Comparison of ENCODE assay signal across 27 cellular contexts in the genomic region with DNA sequence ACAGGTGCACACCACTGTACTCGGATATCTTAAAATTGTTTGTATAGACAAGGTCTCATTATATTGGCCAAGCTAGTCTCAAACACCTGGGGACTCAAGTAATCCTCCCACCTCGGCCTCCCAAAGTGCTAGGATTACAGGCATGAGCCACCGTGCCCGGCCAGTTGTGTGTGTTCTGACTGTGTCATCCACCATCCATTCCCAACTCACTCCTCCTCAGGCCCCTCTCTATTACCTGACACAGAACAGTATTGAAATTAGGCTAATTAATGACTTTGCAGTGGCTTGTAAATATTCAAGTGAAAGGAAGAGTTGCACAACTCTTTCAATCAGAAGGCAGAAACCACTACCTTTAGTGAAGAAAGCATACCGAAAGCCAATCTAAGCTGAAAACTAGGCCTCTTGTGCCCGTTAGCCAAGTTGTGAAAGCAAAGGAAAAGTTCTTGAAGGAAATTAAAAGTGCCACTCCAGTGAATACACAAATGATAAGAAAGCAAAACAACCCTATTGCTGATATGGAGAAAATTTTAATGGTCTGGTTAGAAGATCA. TPM values are rescaled to one million over a fixed set of nuclear protein-coding genes. Genes with fewer than 3 reads are reported as not detected.
DNase-seq lines count a peak whose midpoint lies in the region; TF ChIP-seq lines count a peak whose summit lies in the region.
"Had no signal": no experiment of that assay in that cellular context is flagged by ENCODE, and none has a peak within 500 bp of the region (broad histone marks: within the 10 kb centered on the region; RNA-seq: fewer than 3 reads in every experiment).

No MANE protein-coding gene starts in this region.

- no peak overlapping the region for H3K27ac ChIP-seq in CD8-positive, alpha-beta memory T cell (ENCODE audit: low read depth, low read length)
- H3K27ac ChIP-seq: foreskin keratinocyte, PC-9, prostate gland, sigmoid colon, suprapubic skin had no signal

- no peaks in the 10 kb centered on the region for H3K27me3 ChIP-seq in CD8-positive, alpha-beta memory T cell (ENCODE audit: insufficient read depth, low read length, poor library complexity, severe bottlenecking)
- H3K27me3 ChIP-seq: foreskin keratinocyte, sigmoid colon, suprapubic skin had no signal

- no peaks in the 10 kb centered on the region for H3K9me3 ChIP-seq in CD8-positive, alpha-beta memory T cell (ENCODE audit: low read length)
- H3K9me3 ChIP-seq: prostate gland, sigmoid colon, suprapubic skin had no signal

- peak overlapping the region; percentile 15 for H3K27ac Mint-ChIP-seq in activated CD4-positive, alpha-beta T cell treated with anti-CD3 and anti-CD28 coated beads, Interleukin-2, amount 10 ng/mL, durations not matched to agents 24 days and 14 days
- peak overlapping the region in 6 of 8 donors; percentile 2 to 60 (median 36) for H3K27ac Mint-ChIP-seq in CD8-positive, alpha-beta memory T cell
- peak overlapping the region; percentile 21 for H3K27ac Mint-ChIP-seq in activated T-helper 2 cell treated with anti-CD3 and anti-CD28 coated beads, Interferon-gamma antibody, Interleukin-2, Interleukin-4, amounts not matched to agents 10 μg/mL and 5 μg/mL and 100 μg/mL, durations not matched to agents 14 hours and 24 hours and 36 hours
- H3K27ac Mint-ChIP-seq in progenitor cell of endocrine pancreas: peak overlapping the region; percentile 60
- H3K27ac Mint-ChIP-seq: activated naive CD8-positive, alpha-beta T cell treated with anti-CD3 and anti-CD28 coated beads, Interleukin-2, amount 10 ng/mL, durations not matched to agents 7 days and 5 days; memory B cell; stimulated activated memory B cell treated with anti-CD40 and anti-IgM and Interleukin-4, amounts not matched to agents 10 μg/mL and 1 μg/mL and 100 μg/mL, for 72 hours had no signal

- H3K36me3 ChIP-seq in CD8-positive, alpha-beta memory T cell (ENCODE audit: insufficient read depth, low read length): peaks cover 9% of the 10 kb centered on the region
- H3K36me3 ChIP-seq: prostate gland had no signal

- peaks cover 8% of the 10 kb centered on the region for H3K4me1 Mint-ChIP-seq in activated CD4-positive, alpha-beta T cell treated with anti-CD3 and anti-CD28 coated beads, Interleukin-2, amount 10 ng/mL, durations not matched to agents 24 days and 14 days
- peaks cover 12 to 30% (median 23%) of the 10 kb centered on the region in 3 donors for H3K4me1 Mint-ChIP-seq in CD8-positive, alpha-beta memory T cell
- peaks cover 19% of the 10 kb centered on the region for H3K4me1 Mint-ChIP-seq in activated T-helper 2 cell treated with anti-CD3 and anti-CD28 coated beads, Interferon-gamma antibody, Interleukin-2, Interleukin-4, amounts not matched to agents 10 μg/mL and 5 μg/mL and 100 μg/mL, durations not matched to agents 14 hours and 24 hours and 36 hours (ENCODE audit: low read depth)
- peaks cover 5% of the 10 kb centered on the region for H3K4me1 Mint-ChIP-seq in progenitor cell of endocrine pancreas (ENCODE audit: low read depth)
- H3K4me1 Mint-ChIP-seq: stimulated activated memory B cell treated with anti-CD40 and anti-IgM and Interleukin-4, amounts not matched to agents 10 μg/mL and 1 μg/mL and 100 μg/mL, for 72 hours had no signal

- CTCF ChIA-PET in CD8-positive, alpha-beta memory T cell (lab: Charles Lee): no interaction called here

- TF ChIP-seq CTCF in progenitor cell of endocrine pancreas (IDR thresholded peaks at IDR 0.05; ENCODE audit: unreplicated experiment): no peak

- H3K4me3 ChIP-seq in CD8-positive, alpha-beta memory T cell (ENCODE audit: low read length): no peak overlapping the region
- H3K4me3 ChIP-seq: PC-9, prostate gland, sigmoid colon, suprapubic skin had no signal

- no peak overlapping the region for H3K4me3 Mint-ChIP-seq in activated CD4-positive, alpha-beta T cell treated with anti-CD3 and anti-CD28 coated beads, Interleukin-2, amount 10 ng/mL, durations not matched to agents 24 days and 14 days
- H3K4me3 Mint-ChIP-seq in CD8-positive, alpha-beta memory T cell: peak overlapping the region in 2 of 7 donors; percentile 29 to 37
- H3K4me3 Mint-ChIP-seq in activated T-helper 2 cell treated with anti-CD3 and anti-CD28 coated beads, Interferon-gamma antibody, Interleukin-2, Interleukin-4, amounts not matched to agents 10 μg/mL and 5 μg/mL and 100 μg/mL, durations not matched to agents 14 hours and 24 hours and 36 hours (ENCODE audit: low read depth): no peak overlapping the region
- no peak overlapping the region for H3K4me3 Mint-ChIP-seq in progenitor cell of endocrine pancreas (ENCODE audit: low read depth)
- H3K4me3 Mint-ChIP-seq: activated naive CD8-positive, alpha-beta T cell treated with anti-CD3 and anti-CD28 coated beads, Interleukin-2, amount 10 ng/mL, durations not matched to agents 7 days and 5 days; memory B cell; stimulated activated memory B cell treated with anti-CD40 and anti-IgM and Interleukin-4, amounts not matched to agents 10 μg/mL and 1 μg/mL and 100 μg/mL, for 72 hours had no signal

- no peaks in the 10 kb centered on the region for H3K9me3 Mint-ChIP-seq in activated CD4-positive, alpha-beta T cell treated with anti-CD3 and anti-CD28 coated beads, Interleukin-2, amount 10 ng/mL, durations not matched to agents 24 days and 14 days
- no peaks in the 10 kb centered on the region for H3K9me3 Mint-ChIP-seq in CD8-positive, alpha-beta memory T cell
- H3K9me3 Mint-ChIP-seq in activated T-helper 2 cell treated with anti-CD3 and anti-CD28 coated beads, Interferon-gamma antibody, Interleukin-2, Interleukin-4, amounts not matched to agents 10 μg/mL and 5 μg/mL and 100 μg/mL, durations not matched to agents 14 hours and 24 hours and 36 hours: no peaks in the 10 kb centered on the region
- H3K9me3 Mint-ChIP-seq in progenitor cell of endocrine pancreas (ENCODE audit: low read depth): no peaks in the 10 kb centered on the region
- H3K9me3 Mint-ChIP-seq: activated naive CD8-positive, alpha-beta T cell treated with anti-CD3 and anti-CD28 coated beads, Interleukin-2, amount 10 ng/mL, durations not matched to agents 7 days and 5 days; memory B cell; stimulated activated memory B cell treated with anti-CD40 and anti-IgM and Interleukin-4, amounts not matched to agents 10 μg/mL and 1 μg/mL and 100 μg/mL, for 72 hours had no signal

- DNase-seq in activated CD4-positive, alpha-beta T cell treated with anti-CD3 and anti-CD28 coated beads, Interleukin-2, amount 10 ng/mL, durations not matched to agents 24 days and 14 days: no peak
- DNase-seq in activated CD4-positive, alpha-beta T cell treated with anti-CD3 and anti-CD28 coated beads, Interleukin-2, amount 50 U/mL, for 4 hours: no peak
- no peak for DNase-seq in CD8-positive, alpha-beta memory T cell
- no peak for DNase-seq in activated T-helper 2 cell treated with anti-CD3 and anti-CD28 coated beads, Interferon-gamma antibody, Interleukin-2, Interleukin-4, amounts not matched to agents 10 μg/mL and 5 μg/mL and 100 μg/mL, durations not matched to agents 14 hours and 24 hours and 36 hours (ENCODE audit: low spot score)
- DNase-seq in progenitor cell of endocrine pancreas (ENCODE audit: low spot score, unreplicated experiment) (no peak), OCI-M2 (lab: John Stamatoyannopoulos, UW; ENCODE audit: unreplicated experiment) (no peak), NCI-H1930 (lab: John Stamatoyannopoulos, UW) (no peak), mucosa of gallbladder (ENCODE audit: low spot score) (no peak)
- DNase-seq: activated naive CD8-positive, alpha-beta T cell treated with anti-CD3 and anti-CD28 coated beads, Interleukin-2, amount 10 ng/mL, durations not matched to agents 7 days and 5 days; caudate nucleus; DMS 273 treated with DMSO at 0.1 percent for 48 hours; foreskin keratinocyte; GOT3; IMR-90; left cardiac atrium; NCI-H1048; NCI-H187 treated with DMSO at 0.1 percent for 48 hours; NCI-H524 treated with DMSO at 0.1 percent for 48 hours; NK-92 treated with Interleukin-12 subunit alpha and Interleukin-12 subunit beta, amount 100 ng/mL, for 24 hours; PC-9; Right ventricle myocardium superior; sigmoid colon; stimulated activated CD4-positive, alpha-beta T cell treated with anti-CD3 and anti-CD28 coated beads, Interleukin-4, amount 100 ng/mL, for 24 hours had no signal

- H3K4me1 ChIP-seq in CD8-positive, alpha-beta memory T cell (ENCODE audit: insufficient read depth, low read length): no peaks in the 10 kb centered on the region
- H3K4me1 ChIP-seq: foreskin keratinocyte, prostate gland, sigmoid colon, suprapubic skin had no signal

- no peaks in the 10 kb centered on the region for H3K27me3 Mint-ChIP-seq in activated CD4-positive, alpha-beta T cell treated with anti-CD3 and anti-CD28 coated beads, Interleukin-2, amount 10 ng/mL, durations not matched to agents 24 days and 14 days
- no peaks in the 10 kb centered on the region for H3K27me3 Mint-ChIP-seq in CD8-positive, alpha-beta memory T cell
- H3K27me3 Mint-ChIP-seq in activated T-helper 2 cell treated with anti-CD3 and anti-CD28 coated beads, Interferon-gamma antibody, Interleukin-2, Interleukin-4, amounts not matched to agents 10 μg/mL and 5 μg/mL and 100 μg/mL, durations not matched to agents 14 hours and 24 hours and 36 hours (ENCODE audit: low read depth): no peaks in the 10 kb centered on the region
- H3K27me3 Mint-ChIP-seq in progenitor cell of endocrine pancreas: no peaks in the 10 kb centered on the region
- H3K27me3 Mint-ChIP-seq: activated naive CD8-positive, alpha-beta T cell treated with anti-CD3 and anti-CD28 coated beads, Interleukin-2, amount 10 ng/mL, durations not matched to agents 7 days and 5 days; memory B cell; stimulated activated memory B cell treated with anti-CD40 and anti-IgM and Interleukin-4, amounts not matched to agents 10 μg/mL and 1 μg/mL and 100 μg/mL, for 72 hours had no signal

- intact Hi-C loops in activated CD4-positive, alpha-beta T cell treated with anti-CD3 and anti-CD28 coated beads, Interleukin-2, amount 10 ng/mL, durations not matched to agents 24 days and 14 days (cut with micrococcal nuclease): no loop called here
- intact Hi-C loops in activated T-helper 2 cell treated with anti-CD3 and anti-CD28 coated beads, Interferon-gamma antibody, Interleukin-2, Interleukin-4, amounts not matched to agents 10 μg/mL and 5 μg/mL and 100 μg/mL, durations not matched to agents 14 hours and 24 hours and 36 hours (cut with micrococcal nuclease): no loop called here

- H3K36me3 Mint-ChIP-seq in activated CD4-positive, alpha-beta T cell treated with anti-CD3 and anti-CD28 coated beads, Interleukin-2, amount 10 ng/mL, durations not matched to agents 24 days and 14 days (ENCODE audit: low read depth): peaks cover 40% of the 10 kb centered on the region
- H3K36me3 Mint-ChIP-seq in CD8-positive, alpha-beta memory T cell: peaks cover 0 to 65% (median 13%) of the 10 kb centered on the region in 3 donors
- peaks cover 53% of the 10 kb centered on the region for H3K36me3 Mint-ChIP-seq in activated T-helper 2 cell treated with anti-CD3 and anti-CD28 coated beads, Interferon-gamma antibody, Interleukin-2, Interleukin-4, amounts not matched to agents 10 μg/mL and 5 μg/mL and 100 μg/mL, durations not matched to agents 14 hours and 24 hours and 36 hours (ENCODE audit: low read depth)
- peaks cover 23% of the 10 kb centered on the region for H3K36me3 Mint-ChIP-seq in progenitor cell of endocrine pancreas (ENCODE audit: insufficient read depth)

- POLR2A ChIA-PET in CD8-positive, alpha-beta memory T cell (lab: Charles Lee): no interaction called here

RNA-seq across cellular contexts. Expression of gene GOSR1, which starts 28.7 kb away (rescaled TPM):
- total RNA-seq in activated CD4-positive, alpha-beta T cell treated with anti-CD3 and anti-CD28 coated beads, Interleukin-2, amount 10 ng/mL, durations not matched to agents 24 days and 14 days: 54.8 and 55.6 TPM in 2 replicates
- 10 to 100 TPM; 59.1 to 63.1 TPM for total RNA-seq in CD8-positive, alpha-beta memory T cell
- polyA plus RNA-seq in CD8-positive, alpha-beta memory T cell: 63.2 TPM
- total RNA-seq in activated T-helper 2 cell treated with anti-CD3 and anti-CD28 coated beads, Interferon-gamma antibody, Interleukin-2, Interleukin-4, amounts not matched to agents 10 μg/mL and 5 μg/mL and 100 μg/mL, durations not matched to agents 14 hours and 24 hours and 36 hours: 51.1 and 53.6 TPM in 2 replicates
- total RNA-seq in progenitor cell of endocrine pancreas: 59.6 and 64.9 TPM in 2 replicates
- total RNA-seq in mucosa of gallbladder: 44.6 TPM
